ENCODE assay signal across 28 cellular contexts in genomic region chr7:158894825-158895224, GRCh38.
"Had no signal": no experiment of that assay in that cellular context is flagged by ENCODE, and none has a peak within 500 bp of the region (broad histone marks: within the 10 kb centered on the region; RNA-seq: fewer than 3 reads in every experiment).

No MANE protein-coding gene starts in this region.

- H3K27me3 ChIP-seq: stomach, suprapubic skin, testis, thyroid gland, tibial artery, tibial nerve, transverse colon, upper lobe of left lung, upper lobe of right lung, uterus, vagina had no signal

- DNase-seq: stimulated activated CD4-positive, alpha-beta T cell treated with anti-CD3 and anti-CD28 coated beads, Interleukin-2, amount 100 ng/mL, for 48 hours; stimulated activated CD4-positive, alpha-beta T cell treated with anti-CD3 and anti-CD28 coated beads, Interleukin-4, amount 100 ng/mL, for 1 hour; stimulated activated CD4-positive, alpha-beta T cell treated with anti-CD3 and anti-CD28 coated beads, Interleukin-4, amount 100 ng/mL, for 24 hours; stimulated activated CD4-positive, alpha-beta T cell treated with anti-CD3 and anti-CD28 coated beads, Interleukin-4, amount 100 ng/mL, for 4 hours; stimulated activated CD8-positive, alpha-beta memory T cell treated with anti-CD3 and anti-CD28 coated beads, Interleukin-4, amount 100 ng/mL, for 48 hours; stimulated activated naive B cell treated with anti-CD40 and anti-IgM and Interleukin-4, amounts not matched to agents 10 μg/mL and 1 μg/mL and 100 μg/mL, for 72 hours; stimulated activated naive CD4-positive, alpha-beta T cell; stimulated activated naive CD4-positive, alpha-beta T cell treated with Interleukin-2 at 50 U/mL for 16 hours; stimulated activated naive CD8-positive, alpha-beta T cell treated with anti-CD3 and anti-CD28 coated beads, Interleukin-15, amount 100 ng/mL, for 72 hours; stimulated activated naive CD8-positive, alpha-beta T cell treated with anti-CD3 and anti-CD28 coated beads, Interleukin-15, Interleukin-2, amounts not matched to agents 100 U/mL and 50 U/mL, for 24 hours; stomach; substantia nigra; testis; thyroid gland; tibial artery; transverse colon; trophoblast cell; upper lobe of left lung; upper lobe of right lung; uterus had no signal

- H3K27ac ChIP-seq: stomach, suprapubic skin, testis, thoracic aorta, thyroid gland, tibial artery, tibial nerve, transverse colon, upper lobe of left lung, upper lobe of right lung, uterus, vagina had no signal

- H3K4me3 Mint-ChIP-seq: stimulated activated effector memory CD8-positive, alpha-beta T cell treated with anti-CD3 and anti-CD28 coated beads, Interleukin-12 subunit alpha, Interleukin-12 subunit beta, amount 100 ng/mL, for 72 hours; stimulated activated memory B cell treated with anti-CD40 and anti-IgM and Interleukin-4, amounts not matched to agents 10 μg/mL and 1 μg/mL and 100 μg/mL, for 72 hours; stimulated activated naive B cell treated with anti-CD40 and anti-IgM and Interleukin-4, amounts not matched to agents 10 μg/mL and 1 μg/mL and 100 μg/mL, for 72 hours; stimulated activated naive CD8-positive, alpha-beta T cell treated with anti-CD3 and anti-CD28 coated beads, Interleukin-15, amount 100 ng/mL, for 72 hours; stimulated activated naive CD8-positive, alpha-beta T cell treated with anti-CD3 and anti-CD28 coated beads, Interleukin-15, Interleukin-2, amounts not matched to agents 100 ng/mL and 50 ng/mL, for 24 hours; type B pancreatic cell had no signal

- H3K4me1 ChIP-seq: stomach, suprapubic skin, testis, tibial artery, tibial nerve, upper lobe of left lung, upper lobe of right lung, uterus, vagina had no signal

- H3K9me3 ChIP-seq: stomach, suprapubic skin, testis, thoracic aorta, thyroid gland, tibial artery, tibial nerve, transverse colon, upper lobe of left lung, upper lobe of right lung, uterus, vagina had no signal

- H3K27ac Mint-ChIP-seq: stimulated activated effector memory CD8-positive, alpha-beta T cell treated with anti-CD3 and anti-CD28 coated beads, Interleukin-12 subunit alpha, Interleukin-12 subunit beta, amount 100 ng/mL, for 72 hours; stimulated activated memory B cell treated with anti-CD40 and anti-IgM and Interleukin-4, amounts not matched to agents 10 μg/mL and 1 μg/mL and 100 μg/mL, for 72 hours; stimulated activated naive B cell treated with anti-CD40 and anti-IgM and Interleukin-4, amounts not matched to agents 10 μg/mL and 1 μg/mL and 100 μg/mL, for 72 hours; stimulated activated naive CD8-positive, alpha-beta T cell treated with anti-CD3 and anti-CD28 coated beads, Interleukin-15, amount 100 ng/mL, for 72 hours; stimulated activated naive CD8-positive, alpha-beta T cell treated with anti-CD3 and anti-CD28 coated beads, Interleukin-15, Interleukin-2, amounts not matched to agents 100 ng/mL and 50 ng/mL, for 24 hours; type B pancreatic cell had no signal

- ATAC-seq: stimulated activated effector memory CD8-positive, alpha-beta T cell treated with anti-CD3 and anti-CD28 coated beads, Interleukin-12 subunit alpha, Interleukin-12 subunit beta, amount 100 ng/mL, for 72 hours; stimulated activated memory B cell treated with anti-CD40 and anti-IgM and Interleukin-4, amounts not matched to agents 10 μg/mL and 1 μg/mL and 100 μg/mL, for 72 hours; stimulated activated naive B cell treated with anti-CD40 and anti-IgM and Interleukin-4, amounts not matched to agents 10 μg/mL and 1 μg/mL and 100 μg/mL, for 72 hours; stimulated activated naive CD8-positive, alpha-beta T cell treated with anti-CD3 and anti-CD28 coated beads, Interleukin-15, amount 100 ng/mL, for 72 hours; stimulated activated naive CD8-positive, alpha-beta T cell treated with anti-CD3 and anti-CD28 coated beads, Interleukin-15, Interleukin-2, amounts not matched to agents 100 U/mL and 50 U/mL, for 24 hours; upper lobe of right lung had no signal

- H3K4me1 Mint-ChIP-seq: stimulated activated effector memory CD8-positive, alpha-beta T cell treated with anti-CD3 and anti-CD28 coated beads, Interleukin-12 subunit alpha, Interleukin-12 subunit beta, amount 100 ng/mL, for 72 hours; stimulated activated memory B cell treated with anti-CD40 and anti-IgM and Interleukin-4, amounts not matched to agents 10 μg/mL and 1 μg/mL and 100 μg/mL, for 72 hours; stimulated activated naive B cell treated with anti-CD40 and anti-IgM and Interleukin-4, amounts not matched to agents 10 μg/mL and 1 μg/mL and 100 μg/mL, for 72 hours; stimulated activated naive CD8-positive, alpha-beta T cell treated with anti-CD3 and anti-CD28 coated beads, Interleukin-15, amount 100 ng/mL, for 72 hours had no signal

- H3K9me3 Mint-ChIP-seq: stimulated activated effector memory CD8-positive, alpha-beta T cell treated with anti-CD3 and anti-CD28 coated beads, Interleukin-12 subunit alpha, Interleukin-12 subunit beta, amount 100 ng/mL, for 72 hours; stimulated activated naive CD8-positive, alpha-beta T cell treated with anti-CD3 and anti-CD28 coated beads, Interleukin-15, amount 100 ng/mL, for 72 hours; stimulated activated naive CD8-positive, alpha-beta T cell treated with anti-CD3 and anti-CD28 coated beads, Interleukin-15, Interleukin-2, amounts not matched to agents 100 ng/mL and 50 ng/mL, for 24 hours; type B pancreatic cell had no signal

- H3K36me3 ChIP-seq: uterus had no signal

- H3K27me3 Mint-ChIP-seq: stimulated activated memory B cell treated with anti-CD40 and anti-IgM and Interleukin-4, amounts not matched to agents 10 μg/mL and 1 μg/mL and 100 μg/mL, for 72 hours; stimulated activated naive B cell treated with anti-CD40 and anti-IgM and Interleukin-4, amounts not matched to agents 10 μg/mL and 1 μg/mL and 100 μg/mL, for 72 hours; stimulated activated naive CD8-positive, alpha-beta T cell treated with anti-CD3 and anti-CD28 coated beads, Interleukin-15, amount 100 ng/mL, for 72 hours; stimulated activated naive CD8-positive, alpha-beta T cell treated with anti-CD3 and anti-CD28 coated beads, Interleukin-15, Interleukin-2, amounts not matched to agents 100 ng/mL and 50 ng/mL, for 24 hours; type B pancreatic cell had no signal

- H3K4me3 ChIP-seq: stomach, suprapubic skin, testis, thoracic aorta, thyroid gland, tibial artery, tibial nerve, transverse colon, upper lobe of left lung, upper lobe of right lung, uterus, vagina had no signal
